Comparison of ENCODE assay signal across 10 cellular contexts in the genomic region with DNA sequence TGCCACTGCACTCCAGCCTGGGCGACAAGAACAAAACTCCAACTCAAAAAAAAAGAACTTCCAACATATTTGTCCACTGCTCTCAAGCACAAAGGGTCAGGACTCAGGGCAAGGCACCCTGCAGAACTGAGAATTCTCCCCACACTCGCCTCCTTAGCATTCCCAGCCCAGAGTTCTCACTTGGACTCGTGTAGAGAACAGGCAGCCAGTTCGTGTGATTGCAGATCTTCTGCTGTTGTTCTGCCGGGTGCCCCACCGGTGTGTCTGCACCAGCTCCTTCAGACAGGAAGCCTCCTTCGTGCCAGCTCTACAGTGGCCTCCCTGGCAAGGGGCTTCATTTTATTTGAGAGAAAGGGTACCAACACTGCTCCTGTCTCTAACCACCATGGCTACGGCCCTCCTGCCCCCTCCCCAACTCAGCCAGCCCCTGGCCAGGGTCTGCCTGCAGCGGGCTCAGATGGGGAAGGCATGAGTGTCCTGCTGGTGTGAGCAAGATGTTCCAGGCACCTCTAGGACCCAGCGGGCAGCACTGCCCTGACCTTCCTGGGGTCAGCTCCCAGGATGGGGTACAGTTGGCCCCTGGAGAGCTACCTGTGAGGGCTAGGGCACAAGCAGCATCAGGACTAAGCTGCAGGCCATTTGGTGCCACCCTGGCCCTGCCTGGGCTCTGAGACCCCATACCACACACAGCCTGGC. TPM values are rescaled to one million over a fixed set of nuclear protein-coding genes. Genes with fewer than 3 reads are reported as not detected.
DNase-seq lines count a peak whose midpoint lies in the region; TF ChIP-seq lines count a peak whose summit lies in the region.
"Had no signal": no experiment of that assay in that cellular context is flagged by ENCODE, and none has a peak within 500 bp of the region (broad histone marks: within the 10 kb centered on the region; RNA-seq: fewer than 3 reads in every experiment).

No MANE protein-coding gene starts in this region.

- H3K9me2 ChIP-seq in hepatocyte (replicated peaks; ENCODE audit: insufficient read depth): no peaks in the 10 kb centered on the region

- H2AFZ ChIP-seq in hepatocyte (no peak overlapping the region), smooth muscle cell (ENCODE audit: low read depth) (no peak overlapping the region)

- intact Hi-C loops in adrenal gland (cut with DNase I): no loop called here

- H3K79me2 ChIP-seq in hepatocyte (no peaks in the 10 kb centered on the region), smooth muscle cell (ENCODE audit: low read depth) (no peaks in the 10 kb centered on the region)

- TF ChIP-seq POLR2A in adrenal gland (IDR thresholded peaks at IDR 0.05): no peak
- no peak for TF ChIP-seq POLR2A in erythroblast (IDR thresholded peaks at IDR 0.05; ENCODE audit: low read length)

- H3K4me3 ChIP-seq in H7 (ENCODE audit: insufficient read depth, low read depth, low read length): no peak overlapping the region
- H3K4me3 ChIP-seq in adrenal gland: no peak overlapping the region
- H3K4me3 ChIP-seq in hepatocyte: no peak overlapping the region
- H3K4me3 ChIP-seq in smooth muscle cell: no peak overlapping the region

- no peaks in the 10 kb centered on the region for H3K36me3 ChIP-seq in H7 (replicated peaks; ENCODE audit: control insufficient read depth, insufficient read depth, low read length)
- H3K36me3 ChIP-seq in adrenal gland (replicated peaks in 1 of 2): no peaks in the 10 kb centered on the region
- H3K36me3 ChIP-seq in hepatocyte (replicated peaks; ENCODE audit: insufficient read depth, low read depth): no peaks in the 10 kb centered on the region
- H3K36me3 ChIP-seq in smooth muscle cell (ENCODE audit: low read depth): no peaks in the 10 kb centered on the region

- H3K9ac ChIP-seq in smooth muscle cell (ENCODE audit: low read depth): no peak overlapping the region

- H3K27ac ChIP-seq in adrenal gland (peak overlapping the region in 3 of 5 donors; percentile 14 to 88 (median 45)), hepatocyte (peak overlapping the region; percentile 96), smooth muscle cell (ENCODE audit: low read depth) (peak overlapping the region; percentile 13)

- WGBS in adrenal gland, 4 donors: 61 to 84% (median 66%) methylated on average over 4 to 10 of the region's 10 CpGs
- WGBS in hepatocyte (ENCODE audit: low lambda C conversion rate, missing lambda C conversion rate): 67% methylated on average over 10 of the region's 10 CpGs
- 60% methylated on average over 10 of the region's 10 CpGs for WGBS in smooth muscle cell (ENCODE audit: low lambda C conversion rate)

- no peak for TF ChIP-seq CTCF in adrenal gland (IDR thresholded peaks at IDR 0.05)
- no peak for TF ChIP-seq CTCF in hepatocyte (IDR thresholded peaks at IDR 0.05; ENCODE audit: poor library complexity)
- no peak for TF ChIP-seq CTCF in smooth muscle cell (IDR thresholded peaks at IDR 0.05; ENCODE audit: borderline replicate concordance, insufficient read depth, poor library complexity, severe bottlenecking)

- no peaks in the 10 kb centered on the region for H4K20me1 ChIP-seq in hepatocyte (ENCODE audit: insufficient read depth, poor library complexity, severe bottlenecking)
- no peaks in the 10 kb centered on the region for H4K20me1 ChIP-seq in smooth muscle cell (ENCODE audit: low read depth)

- H3K27me3 ChIP-seq in H7 (ENCODE audit: control insufficient read depth, insufficient read depth, low read length): no peaks in the 10 kb centered on the region
- H3K27me3 ChIP-seq in adrenal gland: no peaks in the 10 kb centered on the region
- H3K27me3 ChIP-seq in hepatocyte: no peaks in the 10 kb centered on the region
- H3K27me3 ChIP-seq in smooth muscle cell (ENCODE audit: low read depth): no peaks in the 10 kb centered on the region

- peaks cover 29% of the 10 kb centered on the region for H3F3A ChIP-seq in smooth muscle cell (ENCODE audit: low read depth)

- DNase-seq in H7 (peak; percentile 43), adrenal gland (peak in 2 of 7 donors; percentile 35 to 38), hepatocyte (ENCODE audit: low spot score) (no peak), smooth muscle cell (lab: John Stamatoyannopoulos, UW; ENCODE audit: unreplicated experiment) (no peak), NCI-H1092 treated with DMSO at 0.1 percent for 48 hours (lab: John Stamatoyannopoulos, UW) (no peak), DMS53 treated with DMSO at 0.1 percent for 48 hours (lab: John Stamatoyannopoulos, UW; ENCODE audit: unreplicated experiment) (no peak), erythroblast (lab: John Stamatoyannopoulos, UW) (no peak)
- no peak for DNase-seq in activated effector memory CD4-positive, alpha-beta T cell treated with anti-CD3 and anti-CD28 coated beads, Interleukin-2, amount 50 U/mL, for 16 hours
- DNase-seq: NCI-H2171, SHP77 treated with DMSO at 0.1 percent for 48 hours had no signal

- H3K4me1 ChIP-seq in adrenal gland (replicated peaks in 1 of 2): peaks cover 0 to 41% of the 10 kb centered on the region in 2 donors
- H3K4me1 ChIP-seq in hepatocyte (ENCODE audit: insufficient read depth): peaks cover 65% of the 10 kb centered on the region
- no peaks in the 10 kb centered on the region for H3K4me1 ChIP-seq in smooth muscle cell (ENCODE audit: low read depth)

- H3K4me2 ChIP-seq in hepatocyte (peak overlapping the region; percentile 20), smooth muscle cell (peak overlapping the region; percentile 22)

- H3K9me3 ChIP-seq in adrenal gland (replicated peaks in 1 of 3) (no peaks in the 10 kb centered on the region), hepatocyte (ENCODE audit: low read depth) (no peaks in the 10 kb centered on the region), smooth muscle cell (replicated peaks; ENCODE audit: low read depth) (no peaks in the 10 kb centered on the region)

RNA-seq across cellular contexts. Expression of a gene that starts 19.5 kb away (rescaled TPM):
- not detected in 2 replicates for total RNA-seq in H7 (2014; rRNA removed; shearing (Covaris generic))
- 1 to 10 TPM in 2 of 8 donors, not detected in 6; 1.7 to 3.1 TPM for total RNA-seq in adrenal gland
- polyA plus RNA-seq in adrenal gland: 1 to 10 TPM in 1 of 3 donors, not detected in 2; 1.5 TPM
- not detected in 2 replicates for total RNA-seq in hepatocyte
- polyA plus RNA-seq in hepatocyte: not detected in 2 replicates
- total RNA-seq in smooth muscle cell: not detected in 2 replicates
- polyA plus RNA-seq in smooth muscle cell: not detected in 2 replicates

Comparison
In these comparisons a context has a peak if more than half of its experiments do, and no peak if none do; other contexts are left out.
1. H3K27ac ChIP-seq: peak in every context shown above with its lines; median percentile 96 in hepatocyte; 45 in adrenal gland; 13 in smooth muscle cell.